ENCODE assay signal across 16 cellular contexts in genomic region chr15:100592898-100593297, GRCh38. TPM values are rescaled to one million over a fixed set of nuclear protein-coding genes. Genes with fewer than 3 reads are reported as not detected.
A peak's percentile ranks its signal among the peaks of the same experiment; 100 is the strongest.
DNase-seq lines count a peak whose midpoint lies in the region; ATAC-seq and TF ChIP-seq lines count a peak whose summit lies in the region.
"Had no signal": no experiment of that assay in that cellular context is flagged by ENCODE, and none has a peak within 500 bp of the region (broad histone marks: within the 10 kb centered on the region; RNA-seq: fewer than 3 reads in every experiment).

No MANE protein-coding gene starts in this region.

- in situ Hi-C loops in SK-MEL-5 (cut with HindIII; ENCODE audit: low pct_unique_long_range_greater_than_20kb, low sequenced_read_pairs), result no loop called here
- in situ Hi-C loops in astrocyte of the spinal cord (cut with HindIII; ENCODE audit: low sequenced_read_pairs), result no loop called here

- TF ChIP-seq CTCF in astrocyte of the spinal cord (IDR thresholded peaks at IDR 0.05; ENCODE audit: low read depth, low read length), result no peak

- peaks cover 34% of the 10 kb centered on the region for H3K9me3 Mint-ChIP-seq in activated naive CD4-positive, alpha-beta T cell treated with anti-CD3 and anti-CD28 coated beads, Interleukin-2, amount 10 ng/mL, durations not matched to agents 7 days and 5 days

- CTCF ChIA-PET in activated naive CD4-positive, alpha-beta T cell treated with anti-CD3 and anti-CD28 coated beads, Interleukin-2, amount 10 ng/mL, durations not matched to agents 7 days and 5 days (lab: Charles Lee), result interaction anchor here (1.0 to 1.1 kb wide), 2 partner anchors 8 to 10 kb away, joined by 3 read pairs; partner anchors contain the start of gene ASB7

- no peaks in the 10 kb centered on the region for H3K27me3 Mint-ChIP-seq in activated naive CD4-positive, alpha-beta T cell treated with anti-CD3 and anti-CD28 coated beads, Interleukin-2, amount 10 ng/mL, durations not matched to agents 7 days and 5 days
- H3K27me3 Mint-ChIP-seq: IgD-negative memory B cell had no signal

- peaks cover 68% of the 10 kb centered on the region for H3K36me3 Mint-ChIP-seq in activated naive CD4-positive, alpha-beta T cell treated with anti-CD3 and anti-CD28 coated beads, Interleukin-2, amount 10 ng/mL, durations not matched to agents 7 days and 5 days

- H3K4me3 Mint-ChIP-seq in activated naive CD4-positive, alpha-beta T cell treated with anti-CD3 and anti-CD28 coated beads, Interleukin-2, amount 10 ng/mL, durations not matched to agents 7 days and 5 days, result no peak overlapping the region
- H3K4me3 Mint-ChIP-seq: GM23338, IgD-negative memory B cell, mesothelial cell of epicardium had no signal

- peak; percentile 24 for DNase-seq in activated naive CD4-positive, alpha-beta T cell treated with anti-CD3 and anti-CD28 coated beads, Interleukin-2, amount 10 ng/mL, durations not matched to agents 7 days and 5 days
- no peak for DNase-seq in activated naive CD4-positive, alpha-beta T cell (lab: John Stamatoyannopoulos, UW)
- DNase-seq in SK-MEL-5 (ENCODE audit: low read depth, low spot score), result peak; percentile 53
- DNase-seq in astrocyte of the spinal cord (ENCODE audit: low read depth, low spot score), result peak; percentile 70
- peak; percentile 28 for DNase-seq in smooth muscle cell of the brain vasculature (ENCODE audit: low read depth, low spot score)
- no peak for DNase-seq in GM03348 (ENCODE audit: low spot score)
- DNase-seq: activated T-cell treated with anti-CD3 and anti-CD28 coated beads, Interleukin-2, amount 50 U/mL, for 48 hours; effector memory CD4-positive, alpha-beta T cell; NCI-H1092 treated with DMSO at 0.1 percent for 48 hours; NCI-H446 treated with DMSO at 0.1 percent for 48 hours had no signal

- peak overlapping the region; percentile 33 for H3K27ac Mint-ChIP-seq in activated naive CD4-positive, alpha-beta T cell treated with anti-CD3 and anti-CD28 coated beads, Interleukin-2, amount 10 ng/mL, durations not matched to agents 7 days and 5 days
- H3K27ac Mint-ChIP-seq: GM23338, mesothelial cell of epicardium had no signal

- ATAC-seq in GM21619 (IDR thresholded peaks at IDR 0.05; ENCODE audit: unreplicated experiment) (no peak), HG03139 (IDR thresholded peaks at IDR 0.05; ENCODE audit: unreplicated experiment) (no peak)
- ATAC-seq: GM23338 had no signal

- H3K4me3 ChIP-seq in astrocyte of the spinal cord (ENCODE audit: low read depth, low read length), result no peak overlapping the region
- H3K4me3 ChIP-seq: GM23338, skin epidermis had no signal

- H3K4me1 Mint-ChIP-seq in activated naive CD4-positive, alpha-beta T cell treated with anti-CD3 and anti-CD28 coated beads, Interleukin-2, amount 10 ng/mL, durations not matched to agents 7 days and 5 days, result peaks cover 65% of the 10 kb centered on the region
- H3K4me1 Mint-ChIP-seq: GM23338 had no signal

RNA-seq across cellular contexts. Expression of gene LINS1, which starts 9.1 kb away (rescaled TPM):
- total RNA-seq in SK-MEL-5 (2014; rRNA removed; shearing (Covaris generic)), result 35.0 and 36.9 TPM in 2 replicates
- polyA plus RNA-seq in SK-MEL-5 (2015; cell fraction: cytosol; rRNA removed), result 12.8 and 17.5 TPM in 2 replicates
- polyA plus RNA-seq in SK-MEL-5 (2015; cell fraction: nucleus; rRNA removed), result 118 and 119 TPM in 2 replicates

RNA-seq across cellular contexts. Expression of gene ASB7, which starts 9.5 kb away (rescaled TPM):
- total RNA-seq in SK-MEL-5 (2014; rRNA removed; shearing (Covaris generic)), result 13.7 and 14.1 TPM in 2 replicates
- polyA plus RNA-seq in SK-MEL-5 (2015; cell fraction: cytosol; rRNA removed), result 9.2 and 12.7 TPM in 2 replicates
- 9.7 and 10.2 TPM in 2 replicates for polyA plus RNA-seq in SK-MEL-5 (2015; cell fraction: nucleus; rRNA removed)

Comparison
In these comparisons a context has a peak if more than half of its experiments do, and no peak if none do; other contexts are left out.
1. DNase-seq: peak in activated naive CD4-positive, alpha-beta T cell treated with anti-CD3 and anti-CD28 coated beads, Interleukin-2, amount 10 ng/mL, durations not matched to agents 7 days and 5 days (single experiment), SK-MEL-5 (single experiment), astrocyte of the spinal cord (single experiment) and smooth muscle cell of the brain vasculature (single experiment); none in activated naive CD4-positive, alpha-beta T cell (0 of 4) and GM03348 (single experiment).